Comparison of ENCODE assay signal across 7 cellular contexts in the genomic region with DNA sequence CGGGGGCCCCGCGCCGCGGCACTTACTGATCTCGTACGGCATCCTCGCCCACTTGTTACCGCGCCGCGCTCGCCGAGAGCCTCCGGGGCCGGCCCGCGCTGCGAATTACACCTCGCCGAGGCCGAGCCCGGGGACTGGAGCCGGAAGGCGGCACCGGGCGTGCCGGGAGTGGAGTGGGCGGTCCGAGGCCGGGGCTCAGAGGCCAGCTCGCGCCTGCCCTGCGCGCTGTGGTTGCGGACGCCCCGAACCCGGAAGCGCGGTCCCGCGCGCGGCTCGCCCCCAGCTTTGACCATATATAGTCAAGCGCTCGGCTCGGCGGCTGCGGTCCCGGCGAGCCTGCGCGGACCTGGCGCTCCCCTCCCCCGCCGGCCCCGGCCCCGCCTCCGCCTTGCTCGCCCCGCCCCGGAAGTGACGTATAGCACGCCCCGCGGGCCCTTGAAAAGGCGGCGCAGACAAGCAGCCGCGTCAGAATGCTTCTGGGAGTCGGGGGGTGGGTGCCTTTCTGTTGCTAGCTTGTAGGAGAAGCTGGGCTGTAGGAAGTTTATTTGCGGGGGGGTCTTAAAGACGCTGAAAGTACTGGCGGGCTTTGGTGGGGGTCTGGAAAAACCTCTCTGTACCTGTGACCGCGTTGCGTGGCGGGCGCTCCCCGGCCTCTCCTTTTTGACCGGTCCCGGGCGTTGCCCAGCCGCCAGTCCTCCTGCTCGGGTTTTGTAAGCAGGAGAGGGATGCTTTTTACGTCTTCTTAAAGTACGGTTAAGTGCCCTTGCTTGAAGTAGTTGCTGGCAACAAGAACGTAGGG. TPM values are rescaled to one million over a fixed set of nuclear protein-coding genes. Genes with fewer than 3 reads are reported as not detected.
A peak's percentile ranks its signal among the peaks of the same experiment; 100 is the strongest.
DNase-seq lines count a peak whose midpoint lies in the region; ATAC-seq and TF ChIP-seq lines count a peak whose summit lies in the region.

A gene with protein sequence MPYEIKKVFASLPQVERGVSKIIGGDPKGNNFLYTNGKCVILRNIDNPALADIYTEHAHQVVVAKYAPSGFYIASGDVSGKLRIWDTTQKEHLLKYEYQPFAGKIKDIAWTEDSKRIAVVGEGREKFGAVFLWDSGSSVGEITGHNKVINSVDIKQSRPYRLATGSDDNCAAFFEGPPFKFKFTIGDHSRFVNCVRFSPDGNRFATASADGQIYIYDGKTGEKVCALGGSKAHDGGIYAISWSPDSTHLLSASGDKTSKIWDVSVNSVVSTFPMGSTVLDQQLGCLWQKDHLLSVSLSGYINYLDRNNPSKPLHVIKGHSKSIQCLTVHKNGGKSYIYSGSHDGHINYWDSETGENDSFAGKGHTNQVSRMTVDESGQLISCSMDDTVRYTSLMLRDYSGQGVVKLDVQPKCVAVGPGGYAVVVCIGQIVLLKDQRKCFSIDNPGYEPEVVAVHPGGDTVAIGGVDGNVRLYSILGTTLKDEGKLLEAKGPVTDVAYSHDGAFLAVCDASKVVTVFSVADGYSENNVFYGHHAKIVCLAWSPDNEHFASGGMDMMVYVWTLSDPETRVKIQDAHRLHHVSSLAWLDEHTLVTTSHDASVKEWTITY (minus strand): TSS at position 175 of the 799 bp plus-strand sequence. CDS start 133 bp downstream, at position 42.

- no peaks in the 10 kb centered on the region for H3K27me3 ChIP-seq in hepatocyte

- H3K9me3 ChIP-seq in hepatocyte (ENCODE audit: low read depth), result no peaks in the 10 kb centered on the region

- DNase-seq in NCI-H2029 treated with DMSO at 0.1 percent for 48 hours (lab: John Stamatoyannopoulos, UW) (peak; percentile 45), T1000 (lab: John Stamatoyannopoulos, UW) (peak; percentile 97), astrocyte of the hippocampus (ENCODE audit: low read depth, low spot score) (peak; percentile 99), hepatocyte (ENCODE audit: low spot score) (peak; percentile 98), retina (peak; percentile 92)

- no peak for TF ChIP-seq CTCF in hepatocyte (IDR thresholded peaks at IDR 0.05; ENCODE audit: poor library complexity)

- H4K20me1 ChIP-seq in hepatocyte (ENCODE audit: insufficient read depth, poor library complexity, severe bottlenecking), result peaks cover 38% of the 10 kb centered on the region

- H2AFZ ChIP-seq in hepatocyte, result no peak within 1 kb of the TSS

- peaks cover 30% of the 10 kb centered on the region for H3K4me1 ChIP-seq in hepatocyte (ENCODE audit: insufficient read depth)

- under 1% methylated on average over 54 of the region's 90 CpGs for WGBS in hepatocyte (ENCODE audit: low lambda C conversion rate, missing lambda C conversion rate)

- H3K4me2 ChIP-seq in hepatocyte, result peak within 1 kb of the TSS; percentile 94

- peak within 1 kb of the TSS; percentile 98 for H3K27ac ChIP-seq in hepatocyte

- no peaks in the 10 kb centered on the region for H3K36me3 ChIP-seq in hepatocyte (replicated peaks; ENCODE audit: insufficient read depth, low read depth)

- ATAC-seq in GM18511 (IDR thresholded peaks at IDR 0.05; ENCODE audit: unreplicated experiment) (peak; percentile 87), HG02981 (IDR thresholded peaks at IDR 0.05; ENCODE audit: unreplicated experiment) (peak; percentile 86)

- H3K4me3 ChIP-seq in hepatocyte, result peak within 1 kb of the TSS; percentile 88

- H3K79me2 ChIP-seq in hepatocyte, result peaks cover 42% of the 10 kb centered on the region

- no peaks in the 10 kb centered on the region for H3K9me2 ChIP-seq in hepatocyte (replicated peaks; ENCODE audit: insufficient read depth)

RNA-seq across cellular contexts. Expression of the gene that starts here (rescaled TPM):
- 169 and 176 TPM in 2 replicates for total RNA-seq in hepatocyte
- 177 and 179 TPM in 2 replicates for polyA plus RNA-seq in hepatocyte

Comparison
In these comparisons a context has a peak if more than half of its experiments do, and no peak if none do; other contexts are left out.
1. Peak in every context shown above with its lines: DNase-seq, ATAC-seq, H3K4me3 ChIP-seq and H3K27ac ChIP-seq.
2. DNase-seq: peak in every context shown above with its lines; median percentile 99 in astrocyte of the hippocampus; 98 in hepatocyte; 97 in T1000; 92 in retina; 45 in NCI-H2029 treated with DMSO at 0.1 percent for 48 hours.